Comparison of ENCODE assay signal across 9 cellular contexts in the genomic region with DNA sequence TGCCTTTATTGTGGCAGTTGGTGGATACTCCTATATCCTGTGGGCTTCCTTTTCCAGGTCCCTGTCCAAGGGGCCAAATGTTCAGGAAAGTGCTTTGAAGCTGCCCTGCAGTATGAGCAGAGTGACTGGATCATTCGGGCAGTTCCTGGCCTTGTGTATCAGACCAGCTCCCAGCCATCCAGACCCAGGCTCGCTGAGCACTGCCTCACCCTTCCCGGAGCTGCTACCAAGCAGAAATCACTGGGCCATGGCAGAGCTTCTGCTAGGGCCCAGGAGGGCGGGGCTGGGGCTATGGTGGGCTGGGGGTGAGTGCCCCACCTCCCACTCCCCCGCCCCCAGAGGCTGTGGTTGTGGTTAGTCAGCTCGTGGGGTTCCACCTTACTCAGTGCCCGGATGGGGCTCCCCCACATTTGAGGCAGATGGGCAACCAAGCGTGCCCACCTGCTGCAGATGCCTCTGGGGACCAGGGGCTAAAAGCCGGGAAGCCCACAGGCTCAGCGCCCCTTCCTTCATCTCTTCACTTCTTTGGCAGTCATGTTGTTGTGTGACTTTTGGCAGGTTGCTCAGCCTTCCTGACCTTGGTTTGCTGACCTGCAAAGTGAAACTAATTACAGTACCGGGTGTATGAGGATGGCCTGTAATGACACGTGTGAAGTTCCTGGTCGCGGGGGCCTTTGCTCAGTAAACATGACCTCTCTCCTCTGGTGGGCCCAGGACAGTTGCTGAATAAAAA. TPM values are rescaled to one million over a fixed set of nuclear protein-coding genes. Genes with fewer than 3 reads are reported as not detected.
DNase-seq lines count a peak whose midpoint lies in the region; ATAC-seq, FAIRE-seq and TF ChIP-seq lines count a peak whose summit lies in the region.
"Had no signal": no experiment of that assay in that cellular context is flagged by ENCODE, and none has a peak within 500 bp of the region (broad histone marks: within the 10 kb centered on the region; RNA-seq: fewer than 3 reads in every experiment).

No MANE protein-coding gene starts in this region.

- H4K20me1 ChIP-seq in OCI-LY1 (ENCODE audit: insufficient read depth, low read length) (no peaks in the 10 kb centered on the region), H1 (replicated peaks in 1 of 2; ENCODE audit: control insufficient read depth in 1 of 2, insufficient read depth in 2 of 2, low read length in 2 of 2) (peaks cover 0 to 2% of the 10 kb centered on the region in 2 experiments)

- H2BK15ac ChIP-seq in H1 (ENCODE audit: low read length), result no peak overlapping the region

- intact Hi-C loops in tibial artery (cut with DNase I; ENCODE audit: low total_unique reads), result no loop called here
- intact Hi-C loops in testis (cut with DNase I; ENCODE audit: low total_unique reads), result no loop called here

- no peak overlapping the region for H3K4ac ChIP-seq in H1 (replicated peaks; ENCODE audit: insufficient read length, low read depth, low read length)

- POLR2A ChIA-PET in HEK293 (lab: Yijun Ruan, JAX), result no interaction called here
- POLR2A ChIA-PET in H1 (lab: Charles Lee; ENCODE audit: partially characterized antibody), result interaction anchor here (0.9 kb wide), 1 partner anchor 14 kb away, joined by 3 read pairs; no protein-coding TSS in a partner anchor

- FAIRE-seq in H1 (lab: Jason Lieb, UNC), result no peak

- peaks cover 5% of the 10 kb centered on the region; the same call in 1 of the 2 replicates for H3K23me2 ChIP-seq in H1 (ENCODE audit: low read depth, low read length)

- no peak overlapping the region for H4K5ac ChIP-seq in H1 (ENCODE audit: insufficient read length, low read depth, low read length)

- H3K9me3 ChIP-seq in HEK293 (ENCODE audit: control insufficient read depth, insufficient read depth, low read depth, low read length) (no peaks in the 10 kb centered on the region), OCI-LY1 (ENCODE audit: low read length) (no peaks in the 10 kb centered on the region), H1 (ENCODE audit: insufficient read depth in 2 of 2, low read depth in 1 of 2, low read length in 1 of 2) (no peaks in the 10 kb centered on the region), tibial artery (no peaks in the 10 kb centered on the region), testis (no peaks in the 10 kb centered on the region)

- no peak overlapping the region for H2BK5ac ChIP-seq in H1 (ENCODE audit: low read depth, low read length)

- H3K4me3 ChIP-seq in HEK293 (ENCODE audit: low read depth, low read length), result no peak overlapping the region
- peak overlapping the region; percentile 25 for H3K4me3 ChIP-seq in OCI-LY1 (ENCODE audit: low read depth, low read length, poor library complexity, severe bottlenecking)
- no peak overlapping the region for H3K4me3 ChIP-seq in H1 (ENCODE audit: extremely low read depth in 1 of 4, insufficient read depth in 2 of 4, low read depth in 3 of 4, low read length in 4 of 4)
- H3K4me3 ChIP-seq in tibial artery, result no peak overlapping the region
- no peak overlapping the region for H3K4me3 ChIP-seq in testis

- H4K8ac ChIP-seq in H1 (ENCODE audit: extremely low read depth, insufficient read depth, low read length), result peak overlapping the region; percentile 75; the same call in 1 of the 2 replicates

- H3F3A ChIP-seq in OCI-LY1 (ENCODE audit: insufficient read depth, low read length), result no peaks in the 10 kb centered on the region

- no peak overlapping the region for H3K23ac ChIP-seq in H1 (ENCODE audit: insufficient read length)

- CTCF ChIA-PET in HEK293 (lab: Yijun Ruan, JAX), result interaction anchor here (0.7 to 1.5 kb wide), 2 partner anchors 49 to 242 kb away, joined by 3 to 5 read pairs; no protein-coding TSS in a partner anchor
- CTCF ChIA-PET in H1 (lab: Charles Lee; ENCODE audit: partially characterized antibody), result interaction anchor here (0.6 to 3.8 kb wide), 13 partner anchors 8 to 465 kb away, joined by 3 to 39 read pairs (median 4); no protein-coding TSS in a partner anchor

- H2BK12ac ChIP-seq in H1 (ENCODE audit: low read depth, low read length), result no peak overlapping the region; the same call in 1 of the 2 replicates

- no peak overlapping the region for H2BK20ac ChIP-seq in H1 (ENCODE audit: low read length)

- H3K9ac ChIP-seq in OCI-LY1 (ENCODE audit: low read length) (peak overlapping the region; percentile 2; the same call in 1 of the 2 replicates), H1 (replicated peaks in 1 of 4; ENCODE audit: extremely low read depth in 1 of 4, low read depth in 3 of 4, low read length in 3 of 4) (no peak overlapping the region)

- no peak overlapping the region for H3K18ac ChIP-seq in H1 (ENCODE audit: extremely low read depth, low read length)

- no peak for DNase-seq in H1 (ENCODE audit: low read depth in 1 of 2, low spot score in 2 of 2)
- DNase-seq in tibial artery, result no peak
- no peak for DNase-seq in testis
- DNase-seq in AG08395 (ENCODE audit: low spot score), result no peak
- DNase-seq in NCI-H2227 (lab: John Stamatoyannopoulos, UW; ENCODE audit: unreplicated experiment), result no peak

- no peak for TF ChIP-seq RAD21 in H1 (IDR thresholded peaks at IDR 0.05 in 1 of 2, conservative IDR thresholded peaks at IDR 0.05 in 1 of 2; ENCODE audit: low read depth in 2 of 2, low read length in 2 of 2)

- H3K36me3 ChIP-seq in HEK293 (ENCODE audit: control insufficient read depth in 2 of 2, insufficient read depth in 1 of 2, low read length in 2 of 2) (no peaks in the 10 kb centered on the region), OCI-LY1 (ENCODE audit: insufficient read depth, low read length) (no peaks in the 10 kb centered on the region), H1 (ENCODE audit: control insufficient read depth in 2 of 4, insufficient read depth in 4 of 4, low read length in 3 of 4) (no peaks in the 10 kb centered on the region), tibial artery (no peaks in the 10 kb centered on the region), testis (ENCODE audit: low read depth, missing control alignments) (no peaks in the 10 kb centered on the region)

- H2AFZ ChIP-seq in OCI-LY1 (ENCODE audit: low read length) (no peak overlapping the region), H1 (ENCODE audit: low read length) (no peak overlapping the region)

- H3K4me2 ChIP-seq in OCI-LY1 (ENCODE audit: low read length), result peak overlapping the region; percentile 67; the same call in 1 of the 2 replicates
- H3K4me2 ChIP-seq in H1 (ENCODE audit: insufficient read depth in 1 of 2, low read depth in 2 of 2, low read length in 2 of 2), result no peak overlapping the region

- H3K4me1 ChIP-seq in HEK293 (ENCODE audit: control insufficient read depth, insufficient read depth, low read length), result no peaks in the 10 kb centered on the region
- H3K4me1 ChIP-seq in OCI-LY1 (ENCODE audit: insufficient read depth, low read length, severe bottlenecking), result peaks cover 86% of the 10 kb centered on the region
- H3K4me1 ChIP-seq in H1 (replicated peaks in 1 of 4; ENCODE audit: control insufficient read depth in 3 of 4, insufficient read depth in 4 of 4, low read length in 3 of 4), result peaks cover 0 to 6% (median 0%) of the 10 kb centered on the region in 4 experiments; a peak in 4 of 7 replicates
- H3K4me1 ChIP-seq in tibial artery, result peaks cover 6 to 51% (median 30%) of the 10 kb centered on the region in 4 donors
- H3K4me1 ChIP-seq in testis, result peaks cover 17% of the 10 kb centered on the region

- no peak for TF ChIP-seq POLR2A in H1 (IDR thresholded peaks at IDR 0.05; ENCODE audit: control extremely low read depth in 1 of 2, low read depth in 2 of 2, low read length in 2 of 2)
- TF ChIP-seq POLR2A in testis (IDR thresholded peaks at IDR 0.05), result no peak

- no peaks in the 10 kb centered on the region for H3K9me2 ChIP-seq in OCI-LY1 (ENCODE audit: low read depth, low read length)

- no peak overlapping the region for H2BK120ac ChIP-seq in H1 (replicated peaks; ENCODE audit: low read depth, low read length)

- no peak for TF ChIP-seq CTCF in HEK293 (tag by site-specific recombination; IDR thresholded peaks at IDR 0.05)
- no peak for TF ChIP-seq CTCF in OCI-LY1 (IDR thresholded peaks at IDR 0.05; ENCODE audit: low read length)
- no peak for TF ChIP-seq CTCF in H1 (IDR thresholded peaks at IDR 0.05; ENCODE audit: control extremely low read depth in 1 of 3, insufficient read depth in 1 of 3, low read depth in 1 of 3, low read length in 3 of 3)
- TF ChIP-seq CTCF in tibial artery (IDR thresholded peaks at IDR 0.05), result no peak
- no peak for TF ChIP-seq CTCF in testis (IDR thresholded peaks at IDR 0.05)

- 90% methylated on average over 14 of the region's 14 CpGs; no CpG with 5 or more reads in 1 of the 2 experiments for WGBS in H1 (ENCODE audit: extremely low coverage in 1 of 2, insufficient coverage in 1 of 2, insufficient read length in 1 of 2, insufficient replicate concordance in 2 of 2, low coverage in 1 of 2, low lambda C conversion rate in 2 of 2, missing lambda C conversion rate in 1 of 2), 2 experiments
- whole genome bisulfite sequencing in testis, 2 donors, result 57 to 70% methylated on average over 8 to 14 of the region's 14 CpGs

- no peaks in the 10 kb centered on the region for H3K79me1 ChIP-seq in H1 (ENCODE audit: low read depth, low read length)

- H4K91ac ChIP-seq in H1 (replicated peaks; ENCODE audit: insufficient read length, low read length), result no peak overlapping the region

- no peak for TF ChIP-seq EP300 in H1 (IDR thresholded peaks at IDR 0.05; ENCODE audit: borderline replicate concordance in 1 of 2, low read depth in 2 of 2, low read length in 2 of 2)

- ATAC-seq in GM18508 (IDR thresholded peaks at IDR 0.05; ENCODE audit: insufficient read depth, unreplicated experiment), result peak; percentile 43

- no peak overlapping the region for H3K56ac ChIP-seq in H1 (replicated peaks; ENCODE audit: insufficient read length, low read depth, low read length)

- no peaks in the 10 kb centered on the region for H3K27me3 ChIP-seq in OCI-LY1 (ENCODE audit: insufficient read depth, low read length)
- peaks cover 0 to 26% (median 17%) of the 10 kb centered on the region in 4 experiments; a peak in 5 of 7 replicates for H3K27me3 ChIP-seq in H1 (replicated peaks in 1 of 4; ENCODE audit: control insufficient read depth in 3 of 4, extremely low read depth in 1 of 4, insufficient read depth in 3 of 4, low read length in 3 of 4)
- H3K27me3 ChIP-seq in tibial artery, result no peaks in the 10 kb centered on the region
- H3K27me3 ChIP-seq in testis, result no peaks in the 10 kb centered on the region

- H3K27ac ChIP-seq in HEK293 (ENCODE audit: extremely low read depth, low read depth, low read length) (no peak overlapping the region), OCI-LY1 (ENCODE audit: low read depth, low read length, poor library complexity, severe bottlenecking) (peak overlapping the region; percentile 82), H1 (ENCODE audit: low read depth, low read length) (no peak overlapping the region), tibial artery (peak overlapping the region; percentile 90 to 91), testis (no peak overlapping the region)
- H3K27ac ChIP-seq: epithelial cell of prostate had no signal

- no peak overlapping the region for H2AK5ac ChIP-seq in H1 (ENCODE audit: low read depth, low read length)

- no peak overlapping the region for H3K14ac ChIP-seq in H1 (ENCODE audit: insufficient read length)

- H3K79me2 ChIP-seq in OCI-LY1 (ENCODE audit: insufficient read depth, low read length) (no peaks in the 10 kb centered on the region), H1 (ENCODE audit: control insufficient read depth in 1 of 2, insufficient read depth in 2 of 2, low read length in 2 of 2) (no peaks in the 10 kb centered on the region)

RNA-seq across cellular contexts. Expression of a gene that starts 2.0 kb away (rescaled TPM):
- total RNA-seq in H1 (2021; fragmentation: NEBNext Ultra II Directional; extraction: Animal tissue kit (Norgen Biotek cat#: 25700)), result 0.44 and 0.99 TPM in 2 replicates
- polyA plus RNA-seq in H1 (2011; rRNA removed) (1.9 and 2.0 TPM in 2 replicates), testis (ENCODE audit: insufficient read depth, low read depth, low replicate concordance) (20.5 TPM)
- polyA plus RNA-seq in H1 (2011; cell fraction: cytosol; rRNA removed), result 1.0 TPM
- 0.88 TPM for polyA plus RNA-seq in H1 (2011; cell fraction: nucleus; rRNA removed)
- polyA plus RNA-seq in H1 (2012, experiment 1 of 2), result 1.0 to 3.3 TPM (median 1.7 TPM) in 4 replicates
- polyA plus RNA-seq in H1 (2012, experiment 2 of 2), result 1.0 TPM
- polyA plus RNA-seq in H1 (2013, experiment 1 of 2), result 1.1 TPM
- 1.2 TPM for polyA plus RNA-seq in H1 (2013, experiment 2 of 2)
- 0.95 and 1.2 TPM in 2 replicates for polyA minus RNA-seq in H1 (2011; rRNA and poly(A)+ RNA removed)
- polyA minus RNA-seq in H1 (2011; cell fraction: cytosol; rRNA and poly(A)+ RNA removed), result 1.2 TPM
- polyA minus RNA-seq in H1 (2011; cell fraction: nucleus; rRNA and poly(A)+ RNA removed), result 0.50 TPM
- total RNA-seq in testis, result 1 to 10 TPM; 6.5 to 9.1 TPM

Comparison
In these comparisons a context has a peak if more than half of its experiments do, and no peak if none do; other contexts are left out.
1. H3K27ac ChIP-seq: peak in OCI-LY1 (single experiment) and tibial artery (2 of 2); none in HEK293 (single experiment), H1 (single experiment) and testis (0 of 2).